10 cellular contexts compared by ENCODE assay signal in the genomic region with DNA sequence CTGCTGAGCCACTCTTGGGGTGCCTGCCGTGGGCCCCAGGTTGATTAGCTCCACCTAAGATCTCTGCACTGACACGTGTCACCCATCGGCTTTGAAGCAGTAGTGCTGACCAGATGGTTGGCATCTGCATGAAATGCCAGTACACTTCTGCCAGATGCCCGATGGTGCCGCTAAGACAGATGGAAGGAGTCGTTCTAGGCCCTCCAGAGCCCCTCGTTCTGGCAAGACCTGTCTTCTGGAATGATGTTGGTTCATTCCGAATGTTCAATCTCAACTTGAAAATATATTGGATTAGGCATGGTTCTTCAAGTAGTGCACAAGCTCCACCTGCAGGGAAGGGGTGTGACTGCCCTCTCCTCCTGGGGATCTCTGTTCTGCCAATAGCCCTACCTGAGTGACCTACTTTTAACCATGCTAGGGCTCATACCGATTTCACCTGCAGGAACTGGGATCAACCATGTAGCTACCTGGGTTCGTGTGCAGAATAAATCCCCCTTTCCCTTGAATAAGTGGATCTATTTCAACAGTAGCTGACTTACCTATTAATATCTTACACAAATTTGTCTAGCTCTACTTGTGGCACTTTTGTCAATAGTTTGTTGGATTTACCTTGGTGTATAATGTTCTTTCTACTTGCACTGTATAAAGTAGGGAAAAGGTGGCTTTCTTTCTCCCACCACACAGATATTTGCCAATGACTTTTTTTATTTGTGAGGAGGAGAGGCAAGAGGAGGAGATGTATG.
DNase-seq lines count a peak whose midpoint lies in the region; ATAC-seq and TF ChIP-seq lines count a peak whose summit lies in the region.
"Had no signal": no experiment of that assay in that cellular context is flagged by ENCODE, and none has a peak within 500 bp of the region (broad histone marks: within the 10 kb centered on the region; RNA-seq: fewer than 3 reads in every experiment).

No MANE protein-coding gene starts in this region.

- H3K36me3 Mint-ChIP-seq in activated CD4-positive, alpha-beta memory T cell treated with anti-CD3 and anti-CD28 coated beads for 36 hours: no peaks in the 10 kb centered on the region
- H3K36me3 Mint-ChIP-seq: activated CD8-positive, alpha-beta memory T cell treated with anti-CD3 and anti-CD28 coated beads, Interleukin-2, amount 10 ng/mL, durations not matched to agents 7 days and 5 days had no signal

- intact Hi-C loops in posterior cingulate gyrus (cut with DNase I): loop anchor here (5.0 to 10.0 kb wide), 3 partner anchors 113 to 341 kb away; partner anchors contain the start of gene CTNNA2
- intact Hi-C loops in activated CD4-positive, alpha-beta memory T cell treated with anti-CD3 and anti-CD28 coated beads for 36 hours (cut with micrococcal nuclease): no loop called here

- peaks cover 13% of the 10 kb centered on the region for H3K9me3 Mint-ChIP-seq in activated CD4-positive, alpha-beta memory T cell treated with anti-CD3 and anti-CD28 coated beads for 36 hours

- no peak for ATAC-seq in HG02970 (IDR thresholded peaks at IDR 0.05; ENCODE audit: low FRiP score, unreplicated experiment)
- ATAC-seq: activated CD8-positive, alpha-beta memory T cell treated with anti-CD3 and anti-CD28 coated beads, Interleukin-2, amount 10 ng/mL, durations not matched to agents 7 days and 5 days had no signal

- CTCF ChIA-PET in activated CD4-positive, alpha-beta memory T cell treated with anti-CD3 and anti-CD28 coated beads for 36 hours (lab: Charles Lee): no interaction called here

- H3K27ac Mint-ChIP-seq in activated CD4-positive, alpha-beta memory T cell treated with anti-CD3 and anti-CD28 coated beads for 36 hours: no peak overlapping the region
- H3K27ac Mint-ChIP-seq: activated CD8-positive, alpha-beta memory T cell treated with anti-CD3 and anti-CD28 coated beads, Interleukin-2, amount 10 ng/mL, durations not matched to agents 7 days and 5 days had no signal

- POLR2A ChIA-PET in activated CD4-positive, alpha-beta memory T cell treated with anti-CD3 and anti-CD28 coated beads for 36 hours (lab: Charles Lee): no interaction called here

- no peaks in the 10 kb centered on the region for H3K27me3 Mint-ChIP-seq in activated CD4-positive, alpha-beta memory T cell treated with anti-CD3 and anti-CD28 coated beads for 36 hours
- H3K27me3 Mint-ChIP-seq: activated CD8-positive, alpha-beta memory T cell treated with anti-CD3 and anti-CD28 coated beads, Interleukin-2, amount 10 ng/mL, durations not matched to agents 7 days and 5 days had no signal

- H3K4me3 ChIP-seq in epithelial cell of proximal tubule (ENCODE audit: low read depth, low read length): no peak overlapping the region

- no peaks in the 10 kb centered on the region for H3K4me1 Mint-ChIP-seq in activated CD4-positive, alpha-beta memory T cell treated with anti-CD3 and anti-CD28 coated beads for 36 hours (ENCODE audit: low read depth)
- H3K4me1 Mint-ChIP-seq: activated CD8-positive, alpha-beta memory T cell treated with anti-CD3 and anti-CD28 coated beads, Interleukin-2, amount 10 ng/mL, durations not matched to agents 7 days and 5 days had no signal

- DNase-seq in ELR (ENCODE audit: low read depth): peak; percentile 42
- DNase-seq in NCI-H524 (lab: John Stamatoyannopoulos, UW): peak; percentile 76 to 84
- DNase-seq in epithelial cell of proximal tubule (ENCODE audit: low read depth): no peak
- DNase-seq in posterior cingulate gyrus: peak in 6 of 10 donors; percentile 29 to 91 (median 52)
- no peak for DNase-seq in germinal center (ENCODE audit: low spot score)
- DNase-seq in activated CD4-positive, alpha-beta memory T cell treated with anti-CD3 and anti-CD28 coated beads for 36 hours: no peak
- DNase-seq in effector CD8-positive, alpha-beta T cell (lab: John Stamatoyannopoulos, UW): no peak
- DNase-seq: activated CD8-positive, alpha-beta memory T cell treated with anti-CD3 and anti-CD28 coated beads, Interleukin-2, amount 10 ng/mL, durations not matched to agents 7 days and 5 days; NCI-H1694 treated with DMSO at 0.1 percent for 48 hours had no signal

- peak; percentile 59 for TF ChIP-seq CTCF in epithelial cell of proximal tubule (conservative IDR thresholded peaks at IDR 0.05; ENCODE audit: low read depth, low read length)

- H3K4me3 Mint-ChIP-seq in activated CD4-positive, alpha-beta memory T cell treated with anti-CD3 and anti-CD28 coated beads for 36 hours: no peak overlapping the region
- H3K4me3 Mint-ChIP-seq: activated CD8-positive, alpha-beta memory T cell treated with anti-CD3 and anti-CD28 coated beads, Interleukin-2, amount 10 ng/mL, durations not matched to agents 7 days and 5 days had no signal

Comparison
In these comparisons a context has a peak if more than half of its experiments do, and no peak if none do; other contexts are left out.
1. DNase-seq: peak in ELR (single experiment), NCI-H524 (2 of 2) and posterior cingulate gyrus (6 of 10); none in epithelial cell of proximal tubule (single experiment), germinal center (single experiment), activated CD4-positive, alpha-beta memory T cell treated with anti-CD3 and anti-CD28 coated beads for 36 hours (single experiment) and effector CD8-positive, alpha-beta T cell (single experiment).